ENCODE assay signal across 9 cellular contexts in the genomic region with DNA sequence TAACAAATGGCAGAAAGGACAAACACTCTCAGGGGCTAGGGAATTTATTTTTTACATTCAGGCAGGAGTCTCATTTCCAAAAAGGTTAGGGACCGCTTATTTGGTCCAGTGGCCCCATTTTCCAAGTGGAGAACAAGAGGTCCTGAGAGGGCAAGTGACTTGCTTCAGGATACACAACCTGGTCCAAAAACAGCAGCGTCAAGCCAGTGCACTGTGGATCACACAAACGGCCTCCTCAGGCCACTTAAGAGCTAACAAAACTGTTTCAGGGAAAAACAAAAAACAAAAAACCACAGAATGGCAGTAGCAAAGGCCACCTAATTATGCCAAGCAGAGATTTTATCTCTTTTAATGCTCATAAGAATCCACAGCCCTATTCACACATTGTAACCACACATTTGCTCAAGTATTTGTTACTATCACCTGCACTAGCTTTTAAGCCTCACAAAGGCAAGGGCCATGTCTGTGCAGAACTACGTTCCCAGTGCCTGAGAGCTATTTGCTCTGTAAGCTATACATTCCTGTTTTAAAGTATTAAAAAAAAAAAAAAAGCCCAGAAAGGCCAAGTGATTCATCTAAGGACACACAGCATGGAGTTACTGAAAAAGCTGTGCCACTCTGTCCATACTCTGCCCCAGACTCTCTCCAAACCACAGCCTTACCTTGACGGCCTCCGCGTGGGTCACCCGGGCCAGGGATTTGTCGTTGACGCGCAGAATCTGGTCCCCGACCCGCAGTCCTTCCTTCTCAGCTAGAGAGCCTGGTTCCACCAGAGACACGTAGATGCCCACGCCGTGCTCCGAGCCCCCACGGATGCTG. TPM values are rescaled to one million over a fixed set of nuclear protein-coding genes. Genes with fewer than 3 reads are reported as not detected.
A peak's percentile ranks its signal among the peaks of the same experiment; 100 is the strongest.
DNase-seq lines count a peak whose midpoint lies in the region; ATAC-seq and TF ChIP-seq lines count a peak whose summit lies in the region.
"Had no signal": no experiment of that assay in that cellular context is flagged by ENCODE, and none has a peak within 500 bp of the region (broad histone marks: within the 10 kb centered on the region; RNA-seq: fewer than 3 reads in every experiment).

No MANE protein-coding gene starts in this region.

- H3K27ac Mint-ChIP-seq in chondrocyte (ENCODE audit: unreplicated experiment) = peak overlapping the region; percentile 50
- H3K27ac Mint-ChIP-seq in neural progenitor cell = no peak overlapping the region

- no peak for ATAC-seq in HG03095 (IDR thresholded peaks at IDR 0.05; ENCODE audit: unreplicated experiment)
- no peak for ATAC-seq in GM18498 (IDR thresholded peaks at IDR 0.05; ENCODE audit: unreplicated experiment)
- no peak for ATAC-seq in HG03354 (IDR thresholded peaks at IDR 0.05; ENCODE audit: poor library complexity, severe bottlenecking, unreplicated experiment)

- no peaks in the 10 kb centered on the region for H3K36me3 Mint-ChIP-seq in chondrocyte (ENCODE audit: low read depth)
- H3K36me3 Mint-ChIP-seq in neural progenitor cell = peaks cover 2% of the 10 kb centered on the region

- H3K9ac ChIP-seq in BLaER1 treated with 17β-estradiol and CSF1 and Interleukin-3, amounts not matched to agents 10 nM and 100 nM = no peak overlapping the region
- H3K9ac ChIP-seq in KMS-11 = peak overlapping the region; percentile 67
- H3K9ac ChIP-seq in neural progenitor cell = no peak overlapping the region

- H3K36me3 ChIP-seq in BLaER1 treated with 17β-estradiol and CSF1 and Interleukin-3, amounts not matched to agents 10 nM and 100 nM = no peaks in the 10 kb centered on the region
- H3K36me3 ChIP-seq in KMS-11 (ENCODE audit: insufficient read depth) = no peaks in the 10 kb centered on the region
- H3K36me3 ChIP-seq in neural progenitor cell = no peaks in the 10 kb centered on the region

- H3K9me3 ChIP-seq in BLaER1 treated with 17β-estradiol and CSF1 and Interleukin-3, amounts not matched to agents 10 nM and 100 nM (replicated peaks in 1 of 11) = no peaks in the 10 kb centered on the region
- H3K9me3 ChIP-seq in neural progenitor cell (ENCODE audit: low read depth) = no peaks in the 10 kb centered on the region

- H3K27ac ChIP-seq in BLaER1 treated with 17β-estradiol and CSF1 and Interleukin-3, amounts not matched to agents 10 nM and 100 nM = no peak overlapping the region
- H3K27ac ChIP-seq in KMS-11 (peak overlapping the region; percentile 83), neural progenitor cell (no peak overlapping the region)

- CTCF ChIA-PET in GM10248 (lab: Yijun Ruan, JAX) = interaction anchor here (0.7 to 5.4 kb wide), 5 partner anchors 14 to 150 kb away, joined by 3 to 39 read pairs (median 4); no protein-coding TSS in a partner anchor

- H3K27me3 Mint-ChIP-seq in chondrocyte (ENCODE audit: low read depth) (peaks cover 15% of the 10 kb centered on the region), neural progenitor cell (ENCODE audit: insufficient read depth, low read depth) (peaks cover 9% of the 10 kb centered on the region)

- peaks cover 37% of the 10 kb centered on the region for H3K4me1 Mint-ChIP-seq in chondrocyte (ENCODE audit: low read depth)
- H3K4me1 Mint-ChIP-seq in neural progenitor cell = peaks cover 66% of the 10 kb centered on the region

- peaks cover 6 to 38% (median 15%) of the 10 kb centered on the region in 10 experiments; a peak in 19 of 20 replicates for H3K4me1 ChIP-seq in BLaER1 treated with 17β-estradiol and CSF1 and Interleukin-3, amounts not matched to agents 10 nM and 100 nM
- peaks cover 48% of the 10 kb centered on the region for H3K4me1 ChIP-seq in KMS-11 (ENCODE audit: low read depth, poor library complexity, severe bottlenecking)
- peaks cover 65% of the 10 kb centered on the region for H3K4me1 ChIP-seq in neural progenitor cell

- H3F3A ChIP-seq in neural progenitor cell (ENCODE audit: low read depth) = peaks cover 41% of the 10 kb centered on the region

- DNase-seq in chondrocyte (ENCODE audit: low spot score) (no peak), neural progenitor cell (ENCODE audit: low spot score) (no peak), GM10248 (ENCODE audit: extremely low spot score) (no peak)
- DNase-seq: NCI-H2029 had no signal

- POLR2A ChIA-PET in GM10248 (lab: Yijun Ruan, JAX) = no interaction called here

- no peak for TF ChIP-seq CTCF in KMS-11 (conservative IDR thresholded peaks at IDR 0.05; ENCODE audit: low read depth, low read length)
- no peak for TF ChIP-seq CTCF in chondrocyte (IDR thresholded peaks at IDR 0.05)
- TF ChIP-seq CTCF in neural progenitor cell (IDR thresholded peaks at IDR 0.05) = no peak
- no peak for TF ChIP-seq CTCF in GM10248 (IDR thresholded peaks at IDR 0.05; ENCODE audit: control extremely low read depth, extremely low read depth, low read depth, missing control alignments)

- H3K4me3 Mint-ChIP-seq in chondrocyte (ENCODE audit: unreplicated experiment) = peak overlapping the region; percentile 87
- H3K4me3 Mint-ChIP-seq in neural progenitor cell = peak overlapping the region; percentile 82

- H3K27me3 ChIP-seq in BLaER1 treated with 17β-estradiol and CSF1 and Interleukin-3, amounts not matched to agents 10 nM and 100 nM = peaks cover 32 to 65% (median 46%) of the 10 kb centered on the region in 11 experiments
- H3K27me3 ChIP-seq in KMS-11 (ENCODE audit: insufficient read depth, low read depth) (no peaks in the 10 kb centered on the region), neural progenitor cell (peaks cover 43% of the 10 kb centered on the region)

- peak overlapping the region; percentile 43; the same call in 1 of the 2 replicates for H2AFZ ChIP-seq in KMS-11 (ENCODE audit: low read depth)
- no peak overlapping the region for H2AFZ ChIP-seq in neural progenitor cell (replicated peaks)

- peaks cover 0 to 15% (median 0%) of the 10 kb centered on the region in 11 experiments; a peak in 2 of 22 replicates for H4K20me1 ChIP-seq in BLaER1 treated with 17β-estradiol and CSF1 and Interleukin-3, amounts not matched to agents 10 nM and 100 nM
- no peaks in the 10 kb centered on the region for H4K20me1 ChIP-seq in KMS-11 (ENCODE audit: insufficient read depth)
- H4K20me1 ChIP-seq in neural progenitor cell (ENCODE audit: low read depth) = peaks cover 9% of the 10 kb centered on the region

- H3K4me3 ChIP-seq in BLaER1 treated with 17β-estradiol and CSF1 and Interleukin-3, amounts not matched to agents 10 nM and 100 nM = peak overlapping the region in 1 of 10 experiments; percentile 66; a peak in 2 of 20 replicates
- H3K4me3 ChIP-seq in KMS-11 (IDR thresholded peaks at IDR 0.05; ENCODE audit: insufficient read depth, low read depth, low read length) (no peak overlapping the region), neural progenitor cell (peak overlapping the region; percentile 54)

- no peaks in the 10 kb centered on the region for H3K9me3 Mint-ChIP-seq in chondrocyte (ENCODE audit: low read depth)
- H3K9me3 Mint-ChIP-seq in neural progenitor cell = peaks cover 3% of the 10 kb centered on the region

- H3K4me2 ChIP-seq in BLaER1 treated with 17β-estradiol and CSF1 and Interleukin-3, amounts not matched to agents 10 nM and 100 nM = peak overlapping the region; percentile 91 to 99 (median 97); a peak in 15 of 22 replicates
- peak overlapping the region; percentile 99 for H3K4me2 ChIP-seq in KMS-11
- H3K4me2 ChIP-seq in neural progenitor cell = peak overlapping the region; percentile 72

- H3K79me2 ChIP-seq in KMS-11 (ENCODE audit: insufficient read depth, low read depth) (peaks cover 62% of the 10 kb centered on the region), neural progenitor cell (ENCODE audit: low read depth) (peaks cover 9% of the 10 kb centered on the region)

RNA-seq across cellular contexts. Expression of gene WHRN, which starts 1.5 kb away (rescaled TPM):
- 6.9 to 14.9 TPM (median 6.9 TPM) in 3 replicates for total RNA-seq in chondrocyte
- 1.1 and 6.6 TPM in 2 replicates for total RNA-seq in neural progenitor cell (ENCODE audit: low replicate concordance)
